In genomic region chr9:18368206-18368605, GRCh38 we compare ENCODE assay signal across 24 cellular contexts.
"Had no signal": no experiment of that assay in that cellular context is flagged by ENCODE, and none has a peak within 500 bp of the region (broad histone marks: within the 10 kb centered on the region; RNA-seq: fewer than 3 reads in every experiment).

No MANE protein-coding gene starts in this region.

- DNase-seq: activated CD4-positive, alpha-beta T cell treated with anti-CD3 and anti-CD28 coated beads for 1 hour; activated CD4-positive, alpha-beta T cell treated with anti-CD3 and anti-CD28 coated beads, Interleukin-2, amount 50 U/mL, for 1 hour; activated CD8-positive, alpha-beta T cell treated with anti-CD3 and anti-CD28 coated beads for 36 hours; activated gamma-delta T cell treated with Interleukin-2 at 50 U/mL for 16 hours; activated naive CD4-positive, alpha-beta T cell treated with anti-CD3 and anti-CD28 coated beads, Interleukin-2, amount 50 U/mL, for 16 hours; activated T-cell treated with anti-CD3 and anti-CD28 coated beads, Interleukin-2, amount 50 U/mL, for 4 hours; dorsolateral prefrontal cortex; effector memory CD4-positive, alpha-beta T cell; erythroblast; left lung; lower lobe of right lung; mesenchymal stem cell; naive thymus-derived CD8-positive, alpha-beta T cell; nucleus accumbens; psoas muscle; sigmoid colon; stimulated activated CD4-positive, alpha-beta T cell treated with anti-CD3 and anti-CD28 coated beads, Interleukin-1b, Interleukin-23, amount 100 ng/mL, for 48 hours; stimulated activated CD4-positive, alpha-beta T cell treated with anti-CD3 and anti-CD28 coated beads, Interleukin-4, amount 100 ng/mL, for 4 hours; stimulated activated CD8-positive, alpha-beta memory T cell treated with anti-CD3 and anti-CD28 coated beads, Interleukin-4, amount 100 ng/mL, for 48 hours; stimulated activated naive CD8-positive, alpha-beta T cell treated with anti-CD3 and anti-CD28 coated beads, Interleukin-15, amount 100 ng/mL, for 72 hours; substantia nigra; T-helper 17 cell; T1000; uterus had no signal
